ENCODE assay signal across 8 cellular contexts in the genomic region with DNA sequence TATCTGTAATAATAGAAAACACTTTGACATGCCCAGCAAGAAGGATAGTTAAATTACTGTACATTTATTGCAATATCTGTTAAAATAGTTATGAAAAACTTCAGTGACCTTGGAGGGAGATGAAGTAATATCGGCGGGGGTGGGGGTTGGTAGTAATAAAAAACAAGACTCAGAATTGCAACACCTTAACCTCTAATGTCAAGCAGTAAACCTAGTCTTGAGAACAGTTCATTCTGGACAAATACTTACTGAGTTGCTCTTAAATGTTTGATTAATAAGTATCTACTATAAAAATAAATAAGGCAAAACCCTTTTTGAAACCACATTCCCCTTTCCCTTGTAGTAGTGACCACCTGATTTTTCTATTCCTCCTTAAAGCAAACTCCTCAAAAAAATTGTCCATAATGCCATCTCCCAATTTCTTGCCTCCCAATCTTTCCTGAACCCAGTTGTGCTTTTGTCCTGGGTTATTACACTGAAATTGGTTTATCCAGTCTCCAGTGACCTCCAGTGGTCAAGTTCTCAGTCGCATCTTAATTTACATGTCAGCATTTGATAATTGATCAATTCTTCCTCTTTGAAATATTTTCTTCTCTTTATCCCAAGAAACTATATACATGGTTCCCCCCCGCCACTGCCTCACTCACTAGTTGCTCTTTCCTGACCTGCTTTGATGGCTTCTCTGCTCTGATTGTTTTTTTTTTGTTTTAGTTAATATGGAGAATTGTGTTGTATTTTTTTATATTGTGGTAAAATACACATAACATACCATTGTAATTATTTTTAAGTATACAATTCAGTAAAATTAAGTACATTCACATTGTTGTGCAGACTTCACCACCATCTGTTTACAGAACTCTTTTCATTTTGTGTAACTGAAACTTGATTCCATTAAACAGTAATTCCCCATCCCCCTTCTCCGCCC. TPM values are rescaled to one million over a fixed set of nuclear protein-coding genes. Genes with fewer than 3 reads are reported as not detected.
DNase-seq lines count a peak whose midpoint lies in the region; ATAC-seq, FAIRE-seq and TF ChIP-seq lines count a peak whose summit lies in the region.

No MANE protein-coding gene starts in this region.

- H3K4me3 ChIP-seq in AG04449 (ENCODE audit: low read depth, low read length) (no peak overlapping the region), astrocyte of the spinal cord (ENCODE audit: low read depth, low read length) (no peak overlapping the region), spleen (no peak overlapping the region)

- POLR2A ChIA-PET in AG04449 (lab: Yijun Ruan, JAX) = no interaction called here

- in situ Hi-C loops in astrocyte of the spinal cord (cut with HindIII; ENCODE audit: low sequenced_read_pairs) = no loop called here

- 40 to 69% (median 56%) methylated on average over 5 of the region's 5 CpGs for WGBS in spleen, 5 donors

- no peaks in the 10 kb centered on the region for H3K27me3 ChIP-seq in spleen (replicated peaks in 1 of 7)

- ATAC-seq in HG03432 (IDR thresholded peaks at IDR 0.05; ENCODE audit: unreplicated experiment) = no peak

- peak overlapping the region in 6 of 8 donors; percentile 19 to 70 (median 52) for H3K27ac ChIP-seq in spleen

- peak; percentile 67 for FAIRE-seq in G401.6 (lab: Jason Lieb, UNC)

- no peaks in the 10 kb centered on the region for H3K9me3 ChIP-seq in spleen

- TF ChIP-seq POLR2A in spleen (IDR thresholded peaks at IDR 0.05) = no peak

- peak; percentile 37 for TF ChIP-seq CTCF in AG04449 (IDR thresholded peaks at IDR 0.05; ENCODE audit: insufficient read depth, low read length, missing control alignments)
- peak; percentile 56 for TF ChIP-seq CTCF in astrocyte of the spinal cord (IDR thresholded peaks at IDR 0.05; ENCODE audit: low read depth, low read length)
- peak in 9 of 11 experiments; percentile 20 to 74 (median 56) for TF ChIP-seq CTCF in spleen (IDR thresholded peaks at IDR 0.05 in 8 of 11, conservative IDR thresholded peaks at IDR 0.05 in 3 of 11)

- H3K36me3 ChIP-seq in spleen = peaks cover 0 to 9% (median 0%) of the 10 kb centered on the region in 6 donors

- DNase-seq in AG04449 (ENCODE audit: low read depth, low spot score) = no peak
- peak; percentile 4 for DNase-seq in NCI-H2196 treated with DMSO at 0.1 percent for 48 hours (lab: John Stamatoyannopoulos, UW; ENCODE audit: unreplicated experiment)
- DNase-seq in astrocyte of the spinal cord (ENCODE audit: low read depth, low spot score) = peak; percentile 59
- DNase-seq in iPS-NIHi7 (ENCODE audit: extremely low spot score) = peak; percentile 43
- no peak for DNase-seq in spleen
- no peak for DNase-seq in germinal center (ENCODE audit: low spot score)

- H3K4me1 ChIP-seq in spleen = peaks cover 39 to 99% (median 82%) of the 10 kb centered on the region in 6 donors

- CTCF ChIA-PET in AG04449 (lab: Yijun Ruan, JAX) = interaction anchor here (1.5 to 1.8 kb wide), 3 partner anchors 148 to 177 kb away, joined by 5 to 32 read pairs (median 10); no protein-coding TSS in a partner anchor

- intact Hi-C loops in spleen (cut with DNase I; ENCODE audit: low total_unique reads) = no loop called here

RNA-seq across cellular contexts. Expression of gene RAP1A, which starts 36.8 kb away (rescaled TPM):
- total RNA-seq in spleen = 100 to 1,000 TPM in 5 of 7 donors, 10 to 100 TPM in 2; 83.3 to 125 (median 113) TPM
- polyA plus RNA-seq in spleen = 100 to 1,000 TPM in 1 of 3 donors, 10 to 100 TPM in 2; 93.6 to 106 (median 99.3) TPM

Comparison
In these comparisons a context has a peak if more than half of its experiments do, and no peak if none do; other contexts are left out.
1. DNase-seq: peak in NCI-H2196 treated with DMSO at 0.1 percent for 48 hours (single experiment), astrocyte of the spinal cord (single experiment) and iPS-NIHi7 (single experiment); none in AG04449 (single experiment), spleen (single experiment) and germinal center (single experiment).
2. Peak in every context shown above with its lines, with median percentiles within 50 percentile points of each other: CTCF ChIP-seq.